In genomic region chr3:42019144-42019952, GRCh38 we compare ENCODE assay signal across 1 cellular context.
TF ChIP-seq lines count a peak whose summit lies in the region.

No MANE protein-coding gene starts in this region.

TF ChIP-seq in HepG2, 621 proteins besides CTCF, POLR2A, EP300 and RAD21 (continues in another document):
- TF ChIP-seq AHDC1 (CRISPR knock-in tag; IDR thresholded peaks at IDR 0.05; ENCODE audit: borderline replicate concordance) (peak; percentile 36; the same call in 1 of the 2 replicates), MYPOP (CRISPR knock-in tag; IDR thresholded peaks at IDR 0.05) (no peak), ZNF724P (CRISPR knock-in tag; IDR thresholded peaks at IDR 0.05; ENCODE audit: borderline replicate concordance) (no peak), ZNF766 (CRISPR knock-in tag; IDR thresholded peaks at IDR 0.05; ENCODE audit: borderline replicate concordance) (no peak), ZNF124 (CRISPR knock-in tag; IDR thresholded peaks at IDR 0.05) (no peak), KLF12 (CRISPR knock-in tag; IDR thresholded peaks at IDR 0.05; ENCODE audit: borderline replicate concordance) (no peak), PTBP1 (IDR thresholded peaks at IDR 0.05; ENCODE audit: low read depth, low read length, poor library complexity, severe bottlenecking) (no peak), GRHL1 (CRISPR knock-in tag; conservative IDR thresholded peaks at IDR 0.05) (no peak), ZNF468 (CRISPR knock-in tag; IDR thresholded peaks at IDR 0.05) (no peak), ZNF260 (CRISPR knock-in tag; IDR thresholded peaks at IDR 0.05; ENCODE audit: borderline replicate concordance, low read depth) (no peak), ZNF720 (CRISPR knock-in tag; IDR thresholded peaks at IDR 0.05) (no peak), MEIS2 (CRISPR knock-in tag; IDR thresholded peaks at IDR 0.05) (no peak), ZNF574 (CRISPR knock-in tag; IDR thresholded peaks at IDR 0.05) (0 out of 2 replicates have a peak, but pooled peaks have one; percentile 23), SKI (IDR thresholded peaks at IDR 0.05; ENCODE audit: partially characterized antibody) (peak; percentile 58), ZBTB20 (CRISPR knock-in tag; IDR thresholded peaks at IDR 0.05; ENCODE audit: borderline replicate concordance, low read depth) (no peak), THAP7 (CRISPR knock-in tag; IDR thresholded peaks at IDR 0.05) (no peak), HDAC1 (CRISPR knock-in tag; IDR thresholded peaks at IDR 0.05) (peak; percentile 54; the same call in 1 of the 2 replicates), ZNF83 (CRISPR knock-in tag; IDR thresholded peaks at IDR 0.05; ENCODE audit: borderline replicate concordance) (no peak), ZNF878 (CRISPR knock-in tag; IDR thresholded peaks at IDR 0.05) (no peak), CENPBD1 (CRISPR knock-in tag; IDR thresholded peaks at IDR 0.05; ENCODE audit: borderline replicate concordance, low read depth) (no peak), IKZF1 (IDR thresholded peaks at IDR 0.05) (no peak), SOX5 (CRISPR knock-in tag; IDR thresholded peaks at IDR 0.05; ENCODE audit: borderline replicate concordance) (peak; percentile 53; the same call in 1 of the 2 replicates), RERE (CRISPR knock-in tag; IDR thresholded peaks at IDR 0.05; ENCODE audit: low read depth) (no peak), NRL (CRISPR knock-in tag; IDR thresholded peaks at IDR 0.05; ENCODE audit: borderline replicate concordance) (no peak), FOXA3 (CRISPR knock-in tag; IDR thresholded peaks at IDR 0.05) (peak; percentile 63; the same call in 1 of the 2 replicates), TFDP2 (CRISPR knock-in tag; IDR thresholded peaks at IDR 0.05) (peak; percentile 48; the same call in 1 of the 2 replicates), ASH2L (IDR thresholded peaks at IDR 0.05; ENCODE audit: insufficient read length, low read depth, low read length) (peak; percentile 44), HNF4G (IDR thresholded peaks at IDR 0.05; ENCODE audit: borderline replicate concordance, low read depth, low read length) (peak; percentile 57), HNF4G (CRISPR knock-in tag; IDR thresholded peaks at IDR 0.05; ENCODE audit: borderline replicate concordance, low read depth) (no peak), HBP1 (CRISPR knock-in tag; IDR thresholded peaks at IDR 0.05; ENCODE audit: low read depth) (no peak), CREM (IDR thresholded peaks at IDR 0.05) (0 out of 2 replicates have a peak, but pooled peaks have one; percentile 35), CREM (CRISPR knock-in tag; IDR thresholded peaks at IDR 0.05) (no peak), MZF1 (CRISPR knock-in tag; IDR thresholded peaks at IDR 0.05; ENCODE audit: borderline replicate concordance) (no peak), RXRA (CRISPR knock-in tag; IDR thresholded peaks at IDR 0.05) (no peak), ZMAT3 (CRISPR knock-in tag; conservative IDR thresholded peaks at IDR 0.05) (peak; percentile 51; the same call in 1 of the 2 replicates), LCORL (IDR thresholded peaks at IDR 0.05) (0 out of 2 replicates have a peak, but pooled peaks have one; percentile 20), LCORL (CRISPR knock-in tag; IDR thresholded peaks at IDR 0.05) (no peak), ZNF274 (CRISPR knock-in tag; IDR thresholded peaks at IDR 0.05) (no peak), EZH2 (conservative IDR thresholded peaks at IDR 0.05; ENCODE audit: low read depth, low read length) (no peak), REL (CRISPR knock-in tag; conservative IDR thresholded peaks at IDR 0.05) (no peak), SMARCE1 (IDR thresholded peaks at IDR 0.05; ENCODE audit: borderline replicate concordance) (no peak)
